20 cellular contexts compared by ENCODE assay signal in genomic region chr2:160434254-160434948, GRCh38. TPM values are rescaled to one million over a fixed set of nuclear protein-coding genes. Genes with fewer than 3 reads are reported as not detected.
DNase-seq lines count a peak whose midpoint lies in the region; ATAC-seq, FAIRE-seq and TF ChIP-seq lines count a peak whose summit lies in the region.
"Had no signal": no experiment of that assay in that cellular context is flagged by ENCODE, and none has a peak within 500 bp of the region (broad histone marks: within the 10 kb centered on the region; RNA-seq: fewer than 3 reads in every experiment).

No MANE protein-coding gene starts in this region.

- ATAC-seq in A549: no peak
- ATAC-seq in T-helper 17 cell: no peak
- ATAC-seq in naive thymus-derived CD4-positive, alpha-beta T cell: no peak
- no peak for ATAC-seq in GM21717 (IDR thresholded peaks at IDR 0.05; ENCODE audit: unreplicated experiment)
- ATAC-seq: natural killer cell, Panc1 had no signal

- H3K27me3 Mint-ChIP-seq in T-helper 17 cell: no peaks in the 10 kb centered on the region
- H3K27me3 Mint-ChIP-seq in naive thymus-derived CD4-positive, alpha-beta T cell: no peaks in the 10 kb centered on the region
- H3K27me3 Mint-ChIP-seq in activated CD4-positive, alpha-beta T cell treated with anti-CD3 and anti-CD28 coated beads, Interleukin-2, amount 10 ng/mL, durations not matched to agents 24 days and 14 days: peaks cover 4% of the 10 kb centered on the region

- DNase-seq in A549 (ENCODE audit: low read depth in 1 of 2, low spot score in 1 of 2) (no peak), T-helper 17 cell (no peak), lower leg skin (ENCODE audit: low spot score in 2 of 2) (no peak)
- DNase-seq in naive thymus-derived CD4-positive, alpha-beta T cell: no peak
- DNase-seq in activated CD4-positive, alpha-beta T cell treated with anti-CD3 and anti-CD28 coated beads, Interleukin-2, amount 50 U/mL, for 4 hours: no peak
- no peak for DNase-seq in activated CD4-positive, alpha-beta T cell treated with anti-CD3 and anti-CD28 coated beads, Interleukin-2, amount 10 ng/mL, durations not matched to agents 24 days and 14 days
- DNase-seq: activated CD4-positive, alpha-beta T cell treated with anti-CD3 and anti-CD28 coated beads for 4 hours; activated effector memory CD4-positive, alpha-beta T cell treated with Interleukin-2 at 50 U/mL for 16 hours; Kasumi-1; natural killer cell; NCI-H2171; stimulated activated CD4-positive, alpha-beta T cell treated with anti-CD3 and anti-CD28 coated beads, Interleukin-2, amount 100 ng/mL, for 48 hours had no signal

- CTCF ChIA-PET in A549 (lab: Yijun Ruan, JAX): interaction anchor here (2.0 kb wide), 1 partner anchor 30 kb away, joined by 4 read pairs; no protein-coding TSS in a partner anchor
- CTCF ChIA-PET in HEK293 (lab: Yijun Ruan, JAX): interaction anchor here (0.6 to 0.7 kb wide), 2 partner anchors 200 to 546 kb away, joined by 3 read pairs; no protein-coding TSS in a partner anchor
- CTCF ChIA-PET in naive thymus-derived CD4-positive, alpha-beta T cell (lab: Charles Lee): interaction anchor here (0.6 to 0.7 kb wide), 4 partner anchors 33 to 546 kb away, joined by 3 to 4 read pairs (median 4); no protein-coding TSS in a partner anchor

- H3K36me3 Mint-ChIP-seq in T-helper 17 cell (ENCODE audit: low read depth): peaks cover 3% of the 10 kb centered on the region
- H3K36me3 Mint-ChIP-seq in naive thymus-derived CD4-positive, alpha-beta T cell: peaks cover 3 to 40% (median 33%) of the 10 kb centered on the region in 5 donors
- peaks cover 35% of the 10 kb centered on the region for H3K36me3 Mint-ChIP-seq in activated CD4-positive, alpha-beta T cell treated with anti-CD3 and anti-CD28 coated beads, Interleukin-2, amount 10 ng/mL, durations not matched to agents 24 days and 14 days (ENCODE audit: low read depth)
- H3K36me3 Mint-ChIP-seq: natural killer cell had no signal

- no peaks in the 10 kb centered on the region for H3K36me3 ChIP-seq in HEK293 (ENCODE audit: control insufficient read depth in 2 of 2, insufficient read depth in 1 of 2, low read length in 2 of 2)
- no peaks in the 10 kb centered on the region for H3K36me3 ChIP-seq in naive thymus-derived CD4-positive, alpha-beta T cell (ENCODE audit: control insufficient read depth in 2 of 3, insufficient read depth in 3 of 3, low read length in 3 of 3)

- H3K27ac ChIP-seq in A549: peak overlapping the region in 1 of 2 experiments; percentile 62; a peak in 3 of 6 replicates
- H3K27ac ChIP-seq in HEK293 (ENCODE audit: extremely low read depth, low read depth, low read length): no peak overlapping the region
- no peak overlapping the region for H3K27ac ChIP-seq in naive thymus-derived CD4-positive, alpha-beta T cell (ENCODE audit: low read depth, low read length)
- H3K27ac ChIP-seq: coronary artery had no signal

- H3K9me3 Mint-ChIP-seq in naive thymus-derived CD4-positive, alpha-beta T cell: peaks cover 0 to 15% (median 6%) of the 10 kb centered on the region in 11 donors
- no peaks in the 10 kb centered on the region for H3K9me3 Mint-ChIP-seq in activated CD4-positive, alpha-beta T cell treated with anti-CD3 and anti-CD28 coated beads, Interleukin-2, amount 10 ng/mL, durations not matched to agents 24 days and 14 days
- H3K9me3 Mint-ChIP-seq: natural killer cell had no signal

- TF ChIP-seq CTCF in A549 (IDR thresholded peaks at IDR 0.05) (no peak), HEK293 (tag by site-specific recombination; IDR thresholded peaks at IDR 0.05) (no peak), lower leg skin (IDR thresholded peaks at IDR 0.05) (no peak)

- peaks cover 28% of the 10 kb centered on the region for H3K4me1 Mint-ChIP-seq in T-helper 17 cell
- peaks cover 12 to 84% (median 72%) of the 10 kb centered on the region in 7 donors for H3K4me1 Mint-ChIP-seq in naive thymus-derived CD4-positive, alpha-beta T cell
- peaks cover 32% of the 10 kb centered on the region for H3K4me1 Mint-ChIP-seq in activated CD4-positive, alpha-beta T cell treated with anti-CD3 and anti-CD28 coated beads, Interleukin-2, amount 10 ng/mL, durations not matched to agents 24 days and 14 days

- FAIRE-seq in A549 (lab: Jason Lieb, UNC): no peak
- FAIRE-seq: GM12892, HTR-8/SVneo, TTC549 had no signal

- no peak for TF ChIP-seq RAD21 in A549 (conservative IDR thresholded peaks at IDR 0.05 in 1 of 2, IDR thresholded peaks at IDR 0.05 in 1 of 2)

- TF ChIP-seq EP300 in A549 (IDR thresholded peaks at IDR 0.05): no peak

- H3K4me1 ChIP-seq in A549: peaks cover 32% of the 10 kb centered on the region
- peaks cover 9% of the 10 kb centered on the region for H3K4me1 ChIP-seq in HEK293 (ENCODE audit: control insufficient read depth, insufficient read depth, low read length)
- peaks cover 3 to 15% of the 10 kb centered on the region in 2 donors for H3K4me1 ChIP-seq in naive thymus-derived CD4-positive, alpha-beta T cell (ENCODE audit: control insufficient read depth in 2 of 2, insufficient read depth in 2 of 2, low read length in 2 of 2)

- WGBS in A549 (ENCODE audit: missing lambda C conversion rate): 79% methylated on average over 3 of the region's 3 CpGs
- WGBS in lower leg skin, 2 donors: 79% methylated on average over 3 of the region's 3 CpGs

- H3K4me2 ChIP-seq in A549: peak overlapping the region; percentile 51

- POLR2A ChIA-PET in A549 (lab: Yijun Ruan, JAX): no interaction called here
- POLR2A ChIA-PET in HEK293 (lab: Yijun Ruan, JAX): interaction anchor here (1.2 kb wide), 1 partner anchor 11 kb away, joined by 4 read pairs; no protein-coding TSS in a partner anchor
- POLR2A ChIA-PET in naive thymus-derived CD4-positive, alpha-beta T cell (lab: Charles Lee): interaction anchor here (0.7 to 1.5 kb wide), 5 partner anchors 27 to 58 kb away, joined by 3 to 5 read pairs (median 3); no protein-coding TSS in a partner anchor

- H3K9me3 ChIP-seq in A549 (peaks cover 8% of the 10 kb centered on the region; the same call in 2 of the 3 replicates), HEK293 (ENCODE audit: control insufficient read depth, insufficient read depth, low read depth, low read length) (no peaks in the 10 kb centered on the region; the same call in 1 of the 2 replicates), T-helper 17 cell (ENCODE audit: control insufficient read depth, low read length, poor library complexity, severe bottlenecking) (no peaks in the 10 kb centered on the region)
- peaks cover 0 to 7% (median 5%) of the 10 kb centered on the region in 3 experiments for H3K9me3 ChIP-seq in naive thymus-derived CD4-positive, alpha-beta T cell (ENCODE audit: control insufficient read depth in 2 of 3, low read length in 3 of 3)

- TF ChIP-seq POLR2A in A549 (IDR thresholded peaks at IDR 0.05; ENCODE audit: low read length) (no peak), lower leg skin (IDR thresholded peaks at IDR 0.05) (no peak)

- H3K4me3 Mint-ChIP-seq in T-helper 17 cell: no peak overlapping the region
- H3K4me3 Mint-ChIP-seq in naive thymus-derived CD4-positive, alpha-beta T cell: peak overlapping the region in 7 of 10 donors; percentile 9 to 66 (median 44)
- H3K4me3 Mint-ChIP-seq in activated CD4-positive, alpha-beta T cell treated with anti-CD3 and anti-CD28 coated beads, Interleukin-2, amount 10 ng/mL, durations not matched to agents 24 days and 14 days: no peak overlapping the region
- H3K4me3 Mint-ChIP-seq: natural killer cell had no signal

- H3K27ac Mint-ChIP-seq in T-helper 17 cell: peak overlapping the region; percentile 53
- H3K27ac Mint-ChIP-seq in naive thymus-derived CD4-positive, alpha-beta T cell: peak overlapping the region in 8 of 9 donors; percentile 54 to 88 (median 79)
- no peak overlapping the region for H3K27ac Mint-ChIP-seq in activated CD4-positive, alpha-beta T cell treated with anti-CD3 and anti-CD28 coated beads, Interleukin-2, amount 10 ng/mL, durations not matched to agents 24 days and 14 days
- H3K27ac Mint-ChIP-seq: natural killer cell had no signal

- H3K27me3 ChIP-seq in naive thymus-derived CD4-positive, alpha-beta T cell (ENCODE audit: control insufficient read depth in 2 of 2, insufficient read depth in 2 of 2, low read length in 2 of 2): no peaks in the 10 kb centered on the region

- H3K4me3 ChIP-seq in A549 (no peak overlapping the region), HEK293 (ENCODE audit: low read depth, low read length) (no peak overlapping the region), lower leg skin (ENCODE audit: low read depth, poor library complexity, severe bottlenecking) (no peak overlapping the region)
- no peak overlapping the region for H3K4me3 ChIP-seq in naive thymus-derived CD4-positive, alpha-beta T cell (ENCODE audit: low read length)
- H3K4me3 ChIP-seq: coronary artery, skin epidermis had no signal

- intact Hi-C loops in naive thymus-derived CD4-positive, alpha-beta T cell (cut with micrococcal nuclease): loop anchor here in 1 of 2 donors (5.0 kb wide), 2 partner anchors 173 to 233 kb away; no protein-coding TSS in a partner anchor
- intact Hi-C loops in lower leg skin (cut with DNase I; ENCODE audit: low total_unique reads): no loop called here
- intact Hi-C loops in activated CD4-positive, alpha-beta T cell treated with anti-CD3 and anti-CD28 coated beads, Interleukin-2, amount 10 ng/mL, durations not matched to agents 24 days and 14 days (cut with micrococcal nuclease): no loop called here

TF ChIP-seq in HEK293, 187 proteins besides CTCF, POLR2A, EP300 and RAD21 (continues in another document):
- TF ChIP-seq ZNF701 (tag by site-specific recombination; IDR thresholded peaks at IDR 0.05) (peak; percentile 92), ZNF843 (tag by site-specific recombination; IDR thresholded peaks at IDR 0.05) (no peak), ZNF335 (tag by site-specific recombination; conservative IDR thresholded peaks at IDR 0.05) (0 out of 2 replicates have a peak, but pooled peaks have one; percentile 15), SP7 (tag by site-specific recombination; IDR thresholded peaks at IDR 0.05) (peak; percentile 82), MEIS1 (CRISPR knock-in tag; IDR thresholded peaks at IDR 0.05; ENCODE audit: borderline replicate concordance) (no peak)

RNA-seq across cellular contexts. Expression of gene RBMS1, which starts 59.2 kb away (rescaled TPM):
- polyA plus RNA-seq in A549 (2011; rRNA removed) (103 and 108 TPM in 2 replicates), A549 (2017; fragmentation: RNase III; extraction: RNeasy Plus Mini Kit Qiagen cat#74134 plus additional on column Dnase treatment) (51.9 to 56.2 TPM (median 55.8 TPM) in 3 replicates)
- 40.1 and 51.1 TPM in 2 replicates for polyA plus RNA-seq in A549 (2012; cell fraction: cytosol; rRNA removed)
- 28.8 and 32.3 TPM in 2 replicates for polyA plus RNA-seq in A549 (2012; cell fraction: nucleus; rRNA removed)
- 92.2 and 103 TPM in 2 replicates for polyA minus RNA-seq in A549 (2011; rRNA and poly(A)+ RNA removed)
- total RNA-seq in T-helper 17 cell (100 to 1,000 TPM; 108 to 110 TPM), lower leg skin (10 to 100 TPM; 50.2 to 62.3 (median 59.1) TPM)
- 100 to 1,000 TPM in 3 of 5 experiments, 10 to 100 TPM in 2; 74.4 to 123 (median 101) TPM for total RNA-seq in naive thymus-derived CD4-positive, alpha-beta T cell
- 100 to 1,000 TPM; 136 to 137 TPM for polyA plus RNA-seq in naive thymus-derived CD4-positive, alpha-beta T cell
- total RNA-seq in activated CD4-positive, alpha-beta T cell treated with anti-CD3 and anti-CD28 coated beads, Interleukin-2, amount 10 ng/mL, durations not matched to agents 24 days and 14 days: 34.0 and 35.2 TPM in 2 replicates

Comparison
In these comparisons a context has a peak if more than half of its experiments do, and no peak if none do; other contexts are left out.
1. H3K4me3 Mint-ChIP-seq: peak in naive thymus-derived CD4-positive, alpha-beta T cell (7 of 10); none in T-helper 17 cell (single experiment) and activated CD4-positive, alpha-beta T cell treated with anti-CD3 and anti-CD28 coated beads, Interleukin-2, amount 10 ng/mL, durations not matched to agents 24 days and 14 days (single experiment).